24 cellular contexts compared by ENCODE assay signal in genomic region chr17:60455378-60455777, GRCh38. TPM values are rescaled to one million over a fixed set of nuclear protein-coding genes. Genes with fewer than 3 reads are reported as not detected.
DNase-seq lines count a peak whose midpoint lies in the region; ATAC-seq and TF ChIP-seq lines count a peak whose summit lies in the region.
"Had no signal": no experiment of that assay in that cellular context is flagged by ENCODE, and none has a peak within 500 bp of the region (broad histone marks: within the 10 kb centered on the region; RNA-seq: fewer than 3 reads in every experiment).

No MANE protein-coding gene starts in this region.

- TF ChIP-seq CTCF in MCF 10A (IDR thresholded peaks at IDR 0.05; ENCODE audit: unreplicated experiment) (no peak), breast epithelium (IDR thresholded peaks at IDR 0.05) (no peak)

- H3K9me3 Mint-ChIP-seq in MCF 10A (ENCODE audit: unreplicated experiment) = no peaks in the 10 kb centered on the region
- no peaks in the 10 kb centered on the region for H3K9me3 Mint-ChIP-seq in activated naive CD4-positive, alpha-beta T cell treated with anti-CD3 and anti-CD28 coated beads, Interleukin-2, amount 50 U/mL, for 72 hours
- H3K9me3 Mint-ChIP-seq in stimulated activated naive B cell treated with anti-CD40 and anti-IgM and Interleukin-4, amounts not matched to agents 10 μg/mL and 1 μg/mL and 100 μg/mL, for 72 hours = peaks cover 0 to 1% of the 10 kb centered on the region in 2 donors
- H3K9me3 Mint-ChIP-seq: IgD-negative memory B cell had no signal

- no peak for ATAC-seq in activated naive CD4-positive, alpha-beta T cell treated with anti-CD3 and anti-CD28 coated beads, Interleukin-2, amount 50 U/mL, for 72 hours
- no peak for ATAC-seq in stimulated activated naive B cell treated with anti-CD40 and anti-IgM and Interleukin-4, amounts not matched to agents 10 μg/mL and 1 μg/mL and 100 μg/mL, for 72 hours (replicated peaks)
- ATAC-seq: Panc1 had no signal

- no peaks in the 10 kb centered on the region for H3K4me1 Mint-ChIP-seq in MCF 10A (ENCODE audit: insufficient read depth, unreplicated experiment)
- no peaks in the 10 kb centered on the region for H3K4me1 Mint-ChIP-seq in stimulated activated naive B cell treated with anti-CD40 and anti-IgM and Interleukin-4, amounts not matched to agents 10 μg/mL and 1 μg/mL and 100 μg/mL, for 72 hours

- no peak overlapping the region for H3K27ac ChIP-seq in breast epithelium
- H3K27ac ChIP-seq: BLaER1, RWPE1 had no signal

- no TSS peak for BruUV-seq in MCF 10A (replicated peaks; lab: Mats Ljungman, UMichigan)

- TF ChIP-seq POLR2A in breast epithelium (IDR thresholded peaks at IDR 0.05) = no peak

- H3K27me3 ChIP-seq in breast epithelium = no peaks in the 10 kb centered on the region
- H3K27me3 ChIP-seq: BLaER1 had no signal

- peaks cover 82% of the 10 kb centered on the region for H3K36me3 Mint-ChIP-seq in MCF 10A (ENCODE audit: insufficient read depth, unreplicated experiment)
- H3K36me3 Mint-ChIP-seq in activated naive CD4-positive, alpha-beta T cell treated with anti-CD3 and anti-CD28 coated beads, Interleukin-2, amount 50 U/mL, for 72 hours = peaks cover 9 to 18% of the 10 kb centered on the region in 2 donors
- peaks cover 39 to 44% of the 10 kb centered on the region in 2 donors for H3K36me3 Mint-ChIP-seq in stimulated activated naive B cell treated with anti-CD40 and anti-IgM and Interleukin-4, amounts not matched to agents 10 μg/mL and 1 μg/mL and 100 μg/mL, for 72 hours

- H3K27ac Mint-ChIP-seq in MCF 10A (ENCODE audit: low read depth, unreplicated experiment) = no peak overlapping the region
- H3K27ac Mint-ChIP-seq in activated naive CD4-positive, alpha-beta T cell treated with anti-CD3 and anti-CD28 coated beads, Interleukin-2, amount 50 U/mL, for 72 hours = no peak overlapping the region
- no peak overlapping the region for H3K27ac Mint-ChIP-seq in stimulated activated naive B cell treated with anti-CD40 and anti-IgM and Interleukin-4, amounts not matched to agents 10 μg/mL and 1 μg/mL and 100 μg/mL, for 72 hours
- H3K27ac Mint-ChIP-seq: IgD-negative memory B cell had no signal

- DNase-seq in MCF 10A (ENCODE audit: unreplicated experiment) (peak; percentile 10), breast epithelium (ENCODE audit: low spot score in 2 of 2) (no peak), amniotic epithelial cell (ENCODE audit: low read depth) (peak; percentile 79), fibroblast of peridontal ligament (ENCODE audit: extremely low read depth) (peak; percentile 55), GM03348 (ENCODE audit: low spot score) (no peak), NCI-H2081 treated with DMSO at 0.1 percent for 48 hours (lab: John Stamatoyannopoulos, UW) (no peak)
- no peak for DNase-seq in activated naive CD4-positive, alpha-beta T cell treated with anti-CD3 and anti-CD28 coated beads, Interleukin-2, amount 50 U/mL, for 72 hours (ENCODE audit: low spot score in 2 of 2)
- DNase-seq in stimulated activated naive B cell treated with anti-CD40 and anti-IgM and Interleukin-4, amounts not matched to agents 10 μg/mL and 1 μg/mL and 100 μg/mL, for 72 hours = no peak
- DNase-seq: CD4-positive, CD25-positive, alpha-beta regulatory T cell; DMS153; DND-41; GOT3; NCI-H2029; NCI-H446 treated with DMSO at 0.1 percent for 48 hours; NCI-H526; NCI-H82; SHP77 had no signal

- intact Hi-C loops in MCF 10A (cut with micrococcal nuclease) = no loop called here
- intact Hi-C loops in breast epithelium (cut with DNase I; ENCODE audit: low total_unique reads) = no loop called here

- no peak overlapping the region for H3K4me3 Mint-ChIP-seq in MCF 10A (ENCODE audit: unreplicated experiment)
- H3K4me3 Mint-ChIP-seq in stimulated activated naive B cell treated with anti-CD40 and anti-IgM and Interleukin-4, amounts not matched to agents 10 μg/mL and 1 μg/mL and 100 μg/mL, for 72 hours = no peak overlapping the region
- H3K4me3 Mint-ChIP-seq: CD4-positive, CD25-positive, alpha-beta regulatory T cell; IgD-negative memory B cell had no signal

- POLR2A ChIA-PET in MCF 10A (lab: Yijun Ruan, JAX) = no interaction called here

- no peaks in the 10 kb centered on the region for H3K4me1 ChIP-seq in breast epithelium
- H3K4me1 ChIP-seq: BLaER1 had no signal

- no peaks in the 10 kb centered on the region for H3K9me3 ChIP-seq in breast epithelium

- H3K4me3 ChIP-seq in breast epithelium = no peak overlapping the region
- H3K4me3 ChIP-seq: BLaER1, HAP-1 had no signal

- no peaks in the 10 kb centered on the region for H3K36me3 ChIP-seq in breast epithelium

- no peaks in the 10 kb centered on the region for H3K27me3 Mint-ChIP-seq in MCF 10A (ENCODE audit: insufficient read depth, unreplicated experiment)
- H3K27me3 Mint-ChIP-seq in stimulated activated naive B cell treated with anti-CD40 and anti-IgM and Interleukin-4, amounts not matched to agents 10 μg/mL and 1 μg/mL and 100 μg/mL, for 72 hours = no peaks in the 10 kb centered on the region
- H3K27me3 Mint-ChIP-seq: CD4-positive, CD25-positive, alpha-beta regulatory T cell; IgD-negative memory B cell had no signal

- CTCF ChIA-PET in MCF 10A (lab: Yijun Ruan, JAX) = interaction anchor here (0.6 to 1.5 kb wide), 4 partner anchors 13 to 183 kb away, joined by 3 to 6 read pairs (median 4); no protein-coding TSS in a partner anchor

RNA-seq across cellular contexts. Expression of gene CHCT1, which starts 33.1 kb away (rescaled TPM):
- not detected in 2 replicates for total RNA-seq in MCF 10A (2022)
- total RNA-seq in breast epithelium = under 1 TPM in 1 of 3 donors, not detected in 2; 0.32 TPM
- total RNA-seq in activated naive CD4-positive, alpha-beta T cell treated with anti-CD3 and anti-CD28 coated beads, Interleukin-2, amount 50 U/mL, for 72 hours = 1 to 10 TPM in 1 of 2 donors, under 1 TPM in 1; 0.41 to 2.7 TPM
- total RNA-seq: A172; CD4-positive, CD25-positive, alpha-beta regulatory T cell; OCI-LY7 had no signal

Comparison
In these comparisons a context has a peak if more than half of its experiments do, and no peak if none do; other contexts are left out.
1. DNase-seq: peak in MCF 10A (single experiment), amniotic epithelial cell (single experiment) and fibroblast of peridontal ligament (single experiment); none in breast epithelium (0 of 2), activated naive CD4-positive, alpha-beta T cell treated with anti-CD3 and anti-CD28 coated beads, Interleukin-2, amount 50 U/mL, for 72 hours (0 of 2), stimulated activated naive B cell treated with anti-CD40 and anti-IgM and Interleukin-4, amounts not matched to agents 10 μg/mL and 1 μg/mL and 100 μg/mL, for 72 hours (single experiment), GM03348 (single experiment) and NCI-H2081 treated with DMSO at 0.1 percent for 48 hours (single experiment).